Comparison of ENCODE assay signal across 2 cellular contexts in the genomic region with DNA sequence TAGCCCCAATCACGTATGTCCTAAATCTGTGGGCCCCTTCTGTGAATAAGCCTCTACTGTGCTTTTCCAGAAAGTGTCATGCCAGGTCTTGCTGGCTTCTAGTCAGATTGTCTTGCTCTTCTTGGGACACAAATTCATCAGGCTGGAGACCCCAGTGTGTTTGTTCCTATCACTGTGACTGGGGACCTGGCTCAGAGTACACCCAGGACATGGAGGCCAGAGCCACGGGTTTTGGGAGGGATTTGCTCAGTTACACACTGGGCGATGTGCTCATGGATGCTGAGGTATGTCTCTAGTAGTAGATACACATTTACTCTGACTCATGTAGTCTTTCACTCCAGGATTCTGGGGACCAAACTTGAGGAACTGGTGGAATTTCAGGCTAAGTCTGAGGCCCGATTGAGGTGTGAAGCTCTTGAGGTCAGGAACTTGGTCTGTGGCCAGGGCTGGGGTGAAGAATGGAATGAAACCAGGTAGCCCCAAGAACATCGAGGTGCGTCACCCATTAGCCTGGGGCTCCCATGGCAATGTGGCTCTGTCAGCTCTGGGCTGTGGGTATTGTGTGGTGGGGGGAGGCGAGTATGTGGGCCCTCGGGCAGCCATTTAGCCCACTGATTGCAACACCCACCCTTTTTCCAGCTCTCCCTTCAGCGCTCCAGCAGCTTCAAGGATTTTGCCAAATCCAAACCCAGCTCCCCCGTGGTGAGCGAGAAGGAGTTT.
TF ChIP-seq lines count a peak whose summit lies in the region.

No MANE protein-coding gene starts in this region.

TF ChIP-seq in GM23338, 12 proteins besides CTCF, POLR2A, EP300 and RAD21:
- TF ChIP-seq REST (IDR thresholded peaks at IDR 0.05; ENCODE audit: unreplicated experiment) = no peak
- no peak for TF ChIP-seq JUNB (IDR thresholded peaks at IDR 0.05; ENCODE audit: unreplicated experiment)
- TF ChIP-seq, protein P1, sequence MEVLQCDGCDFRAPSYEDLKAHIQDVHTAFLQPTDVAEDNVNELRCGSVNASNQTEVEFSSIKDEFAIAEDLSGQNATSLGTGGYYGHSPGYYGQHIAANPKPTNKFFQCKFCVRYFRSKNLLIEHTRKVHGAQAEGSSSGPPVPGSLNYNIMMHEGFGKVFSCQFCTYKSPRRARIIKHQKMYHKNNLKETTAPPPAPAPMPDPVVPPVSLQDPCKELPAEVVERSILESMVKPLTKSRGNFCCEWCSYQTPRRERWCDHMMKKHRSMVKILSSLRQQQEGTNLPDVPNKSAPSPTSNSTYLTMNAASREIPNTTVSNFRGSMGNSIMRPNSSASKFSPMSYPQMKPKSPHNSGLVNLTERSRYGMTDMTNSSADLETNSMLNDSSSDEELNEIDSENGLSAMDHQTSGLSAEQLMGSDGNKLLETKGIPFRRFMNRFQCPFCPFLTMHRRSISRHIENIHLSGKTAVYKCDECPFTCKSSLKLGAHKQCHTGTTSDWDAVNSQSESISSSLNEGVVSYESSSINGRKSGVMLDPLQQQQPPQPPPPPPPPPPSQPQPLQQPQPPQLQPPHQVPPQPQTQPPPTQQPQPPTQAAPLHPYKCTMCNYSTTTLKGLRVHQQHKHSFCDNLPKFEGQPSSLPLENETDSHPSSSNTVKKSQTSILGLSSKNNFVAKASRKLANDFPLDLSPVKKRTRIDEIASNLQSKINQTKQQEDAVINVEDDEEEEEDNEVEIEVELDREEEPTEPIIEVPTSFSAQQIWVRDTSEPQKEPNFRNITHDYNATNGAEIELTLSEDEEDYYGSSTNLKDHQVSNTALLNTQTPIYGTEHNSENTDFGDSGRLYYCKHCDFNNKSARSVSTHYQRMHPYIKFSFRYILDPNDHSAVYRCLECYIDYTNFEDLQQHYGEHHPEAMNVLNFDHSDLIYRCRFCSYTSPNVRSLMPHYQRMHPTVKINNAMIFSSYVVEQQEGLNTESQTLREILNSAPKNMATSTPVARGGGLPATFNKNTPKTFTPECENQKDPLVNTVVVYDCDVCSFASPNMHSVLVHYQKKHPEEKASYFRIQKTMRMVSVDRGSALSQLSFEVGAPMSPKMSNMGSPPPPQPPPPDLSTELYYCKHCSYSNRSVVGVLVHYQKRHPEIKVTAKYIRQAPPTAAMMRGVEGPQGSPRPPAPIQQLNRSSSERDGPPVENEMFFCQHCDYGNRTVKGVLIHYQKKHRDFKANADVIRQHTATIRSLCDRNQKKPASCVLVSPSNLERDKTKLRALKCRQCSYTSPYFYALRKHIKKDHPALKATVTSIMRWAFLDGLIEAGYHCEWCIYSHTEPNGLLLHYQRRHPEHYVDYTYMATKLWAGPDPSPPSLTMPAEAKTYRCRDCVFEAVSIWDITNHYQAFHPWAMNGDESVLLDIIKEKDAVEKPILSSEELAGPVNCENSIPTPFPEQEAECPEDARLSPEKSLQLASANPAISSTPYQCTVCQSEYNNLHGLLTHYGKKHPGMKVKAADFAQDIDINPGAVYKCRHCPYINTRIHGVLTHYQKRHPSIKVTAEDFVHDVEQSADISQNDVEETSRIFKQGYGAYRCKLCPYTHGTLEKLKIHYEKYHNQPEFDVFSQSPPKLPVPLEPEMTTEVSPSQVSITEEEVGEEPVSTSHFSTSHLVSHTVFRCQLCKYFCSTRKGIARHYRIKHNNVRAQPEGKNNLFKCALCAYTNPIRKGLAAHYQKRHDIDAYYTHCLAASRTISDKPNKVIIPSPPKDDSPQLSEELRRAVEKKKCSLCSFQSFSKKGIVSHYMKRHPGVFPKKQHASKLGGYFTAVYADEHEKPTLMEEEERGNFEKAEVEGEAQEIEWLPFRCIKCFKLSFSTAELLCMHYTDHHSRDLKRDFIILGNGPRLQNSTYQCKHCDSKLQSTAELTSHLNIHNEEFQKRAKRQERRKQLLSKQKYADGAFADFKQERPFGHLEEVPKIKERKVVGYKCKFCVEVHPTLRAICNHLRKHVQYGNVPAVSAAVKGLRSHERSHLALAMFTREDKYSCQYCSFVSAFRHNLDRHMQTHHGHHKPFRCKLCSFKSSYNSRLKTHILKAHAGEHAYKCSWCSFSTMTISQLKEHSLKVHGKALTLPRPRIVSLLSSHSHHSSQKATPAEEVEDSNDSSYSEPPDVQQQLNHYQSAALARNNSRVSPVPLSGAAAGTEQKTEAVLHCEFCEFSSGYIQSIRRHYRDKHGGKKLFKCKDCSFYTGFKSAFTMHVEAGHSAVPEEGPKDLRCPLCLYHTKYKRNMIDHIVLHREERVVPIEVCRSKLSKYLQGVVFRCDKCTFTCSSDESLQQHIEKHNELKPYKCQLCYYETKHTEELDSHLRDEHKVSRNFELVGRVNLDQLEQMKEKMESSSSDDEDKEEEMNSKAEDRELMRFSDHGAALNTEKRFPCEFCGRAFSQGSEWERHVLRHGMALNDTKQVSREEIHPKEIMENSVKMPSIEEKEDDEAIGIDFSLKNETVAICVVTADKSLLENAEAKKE (CRISPR knock-in tag; IDR thresholded peaks at IDR 0.05) = no peak
- TF ChIP-seq ZNF331 (CRISPR knock-in tag; IDR thresholded peaks at IDR 0.05; ENCODE audit: low read depth) = no peak
- TF ChIP-seq ETS1 (IDR thresholded peaks at IDR 0.05) = no peak

TF ChIP-seq in SK-N-SH treated with all-trans-retinoic acid at 6 μM for 48 hours, 23 proteins besides CTCF, POLR2A, EP300 and RAD21:
- no peak for TF ChIP-seq PATZ1 (CRISPR knock-in tag; IDR thresholded peaks at IDR 0.05; ENCODE audit: borderline replicate concordance)
- no peak for TF ChIP-seq OSR1 (CRISPR knock-in tag; IDR thresholded peaks at IDR 0.05)
- no peak for TF ChIP-seq ESRRG (CRISPR knock-in tag; IDR thresholded peaks at IDR 0.05)
- TF ChIP-seq CSDC2 (CRISPR knock-in tag; IDR thresholded peaks at IDR 0.05) = no peak
- TF ChIP-seq RARB (CRISPR knock-in tag; IDR thresholded peaks at IDR 0.05) = no peak
- TF ChIP-seq BACH2 (CRISPR knock-in tag; IDR thresholded peaks at IDR 0.05; ENCODE audit: borderline replicate concordance) = no peak
- no peak for TF ChIP-seq CSRNP3 (CRISPR knock-in tag; IDR thresholded peaks at IDR 0.05)
- TF ChIP-seq PPARA (CRISPR knock-in tag; IDR thresholded peaks at IDR 0.05; ENCODE audit: borderline replicate concordance) = no peak
- no peak for TF ChIP-seq ZNF565 (CRISPR knock-in tag; conservative IDR thresholded peaks at IDR 0.05; ENCODE audit: low read depth)
